Comparison of ENCODE assay signal across 9 cellular contexts in genomic region chr14:73943083-73943482, GRCh38. TPM values are rescaled to one million over a fixed set of nuclear protein-coding genes. Genes with fewer than 3 reads are reported as not detected.
DNase-seq lines count a peak whose midpoint lies in the region; ATAC-seq and TF ChIP-seq lines count a peak whose summit lies in the region.
"Had no signal": no experiment of that assay in that cellular context is flagged by ENCODE, and none has a peak within 500 bp of the region (broad histone marks: within the 10 kb centered on the region; RNA-seq: fewer than 3 reads in every experiment).

No MANE protein-coding gene starts in this region.

- WGBS in neuronal stem cell (ENCODE audit: extremely low coverage in 2 of 2, insufficient read length in 2 of 2, insufficient replicate concordance in 1 of 2), 2 donors: no CpG with 5 or more reads among the region's 4 CpGs

- H3K4ac ChIP-seq in neuronal stem cell (ENCODE audit: low read length): no peak overlapping the region

- H3K27me3 ChIP-seq in HL-60 (ENCODE audit: insufficient read depth, poor library complexity, severe bottlenecking) (no peaks in the 10 kb centered on the region), adipocyte (replicated peaks; ENCODE audit: control insufficient read depth, insufficient read depth, low read length) (no peaks in the 10 kb centered on the region), left lung (no peaks in the 10 kb centered on the region), neuronal stem cell (ENCODE audit: control insufficient read depth in 3 of 3, insufficient read depth in 3 of 3, low read depth in 1 of 3, low read length in 3 of 3) (no peaks in the 10 kb centered on the region)

- no peak overlapping the region for H3K4me3 ChIP-seq in HL-60 (replicated peaks; ENCODE audit: insufficient read depth, low read length)
- no peak overlapping the region for H3K4me3 ChIP-seq in adipocyte (ENCODE audit: low read length)
- no peak overlapping the region for H3K4me3 ChIP-seq in left lung
- no peak overlapping the region for H3K4me3 ChIP-seq in neuronal stem cell (ENCODE audit: low read length in 2 of 2)

- ATAC-seq in left lung (peak; percentile 68), GM21825 (IDR thresholded peaks at IDR 0.05; ENCODE audit: unreplicated experiment) (no peak)

- H3K36me3 ChIP-seq in adipocyte (ENCODE audit: control insufficient read depth, insufficient read depth, low read length, severe bottlenecking) (peaks cover 21% of the 10 kb centered on the region), left lung (peaks cover 0 to 14% of the 10 kb centered on the region in 2 donors), neuronal stem cell (replicated peaks in 1 of 2; ENCODE audit: control insufficient read depth in 2 of 2, insufficient read depth in 2 of 2, low read length in 2 of 2) (peaks cover 0 to 6% of the 10 kb centered on the region in 2 donors)

- intact Hi-C loops in left lung (cut with DNase I): no loop called here

- DNase-seq in AG08395 (ENCODE audit: low spot score) (peak; percentile 82), HL-60 (ENCODE audit: low read depth in 1 of 2, low spot score in 1 of 2) (peak; percentile 40 to 61), adipocyte (ENCODE audit: low read depth) (peak; percentile 90), left lung (no peak), hypothalamus (lab: John Stamatoyannopoulos, UW) (no peak), neuronal stem cell (ENCODE audit: low spot score) (no peak)
- no peak for DNase-seq in activated effector memory CD4-positive, alpha-beta T cell treated with Interleukin-2 at 50 U/mL for 16 hours
- DNase-seq: NCI-H2171 treated with DMSO at 0.1 percent for 48 hours had no signal

- H3K18ac ChIP-seq in neuronal stem cell (ENCODE audit: low read length): no peak overlapping the region

- H3K14ac ChIP-seq in neuronal stem cell (ENCODE audit: low read length): no peak overlapping the region

- TF ChIP-seq CTCF in HL-60 (IDR thresholded peaks at IDR 0.05; ENCODE audit: insufficient read depth, low read length): no peak
- TF ChIP-seq CTCF in left lung (IDR thresholded peaks at IDR 0.05): no peak

- H2BK120ac ChIP-seq in neuronal stem cell (ENCODE audit: low read depth, low read length): no peak overlapping the region

- no peak overlapping the region for H4K8ac ChIP-seq in neuronal stem cell (ENCODE audit: low read depth, low read length)

- H3K23ac ChIP-seq in neuronal stem cell (ENCODE audit: low read depth, low read length, poor library complexity): no peak overlapping the region

- H2BK5ac ChIP-seq in neuronal stem cell (ENCODE audit: low read length): no peak overlapping the region

- H4K91ac ChIP-seq in neuronal stem cell (ENCODE audit: low read depth, low read length, poor library complexity): no peak overlapping the region

- H3K27ac ChIP-seq in HL-60 (replicated peaks): no peak overlapping the region
- H3K27ac ChIP-seq in left lung: peak overlapping the region in 1 of 2 donors; percentile 65
- H3K27ac ChIP-seq in neuronal stem cell (replicated peaks; ENCODE audit: low read length): no peak overlapping the region

- H3K9me3 ChIP-seq in adipocyte (ENCODE audit: control insufficient read depth, low read length): no peaks in the 10 kb centered on the region
- H3K9me3 ChIP-seq in left lung: no peaks in the 10 kb centered on the region
- no peaks in the 10 kb centered on the region for H3K9me3 ChIP-seq in neuronal stem cell (replicated peaks in 1 of 2; ENCODE audit: control insufficient read depth in 2 of 2, insufficient read depth in 1 of 2, low read depth in 1 of 2, low read length in 2 of 2)

- H3K4me2 ChIP-seq in neuronal stem cell (ENCODE audit: insufficient read depth, low read length, poor library complexity, severe bottlenecking): no peak overlapping the region

- peaks cover 10% of the 10 kb centered on the region for H3K4me1 ChIP-seq in adipocyte (ENCODE audit: control insufficient read depth, insufficient read depth, low read length)
- peaks cover 8 to 23% of the 10 kb centered on the region in 2 donors for H3K4me1 ChIP-seq in left lung
- peaks cover 0 to 2% of the 10 kb centered on the region in 2 donors for H3K4me1 ChIP-seq in neuronal stem cell (ENCODE audit: control insufficient read depth in 2 of 2, insufficient read depth in 1 of 2, low read depth in 1 of 2, low read length in 2 of 2)

- no peak overlapping the region for H2AK5ac ChIP-seq in neuronal stem cell (ENCODE audit: low read depth, low read length)

- no peak overlapping the region for H2BK12ac ChIP-seq in neuronal stem cell (ENCODE audit: low read length)

- no peak overlapping the region for H2AFZ ChIP-seq in neuronal stem cell (ENCODE audit: low read length)

- no peak overlapping the region for H3K9ac ChIP-seq in adipocyte (ENCODE audit: low read length)
- no peak overlapping the region for H3K9ac ChIP-seq in neuronal stem cell (ENCODE audit: low read depth, low read length, poor library complexity)

- H3K79me1 ChIP-seq in neuronal stem cell (ENCODE audit: low read depth, low read length): no peaks in the 10 kb centered on the region

- no peak overlapping the region for H2BK15ac ChIP-seq in neuronal stem cell (ENCODE audit: low read length)

RNA-seq across cellular contexts. Expression of gene FAM161B, which starts 6.8 kb away (rescaled TPM):
- 1 to 10 TPM; 3.0 to 3.9 TPM for total RNA-seq in left lung
- 1.1 TPM for polyA plus RNA-seq in neuronal stem cell (2013, experiment 1 of 2)
- 1.1 TPM for polyA plus RNA-seq in neuronal stem cell (2013, experiment 2 of 2)

RNA-seq across cellular contexts. Expression of gene COQ6, which starts 7.0 kb away (rescaled TPM):
- total RNA-seq in left lung: 10 to 100 TPM; 17.8 to 18.5 TPM
- polyA plus RNA-seq in neuronal stem cell (2013, experiment 1 of 2): 7.6 TPM
- polyA plus RNA-seq in neuronal stem cell (2013, experiment 2 of 2): 7.9 TPM

RNA-seq across cellular contexts. Expression of gene ZNF410, which starts 56.4 kb away (rescaled TPM):
- total RNA-seq in left lung: 10 to 100 TPM; 38.7 to 41.6 TPM
- 22.3 TPM for polyA plus RNA-seq in neuronal stem cell (2013, experiment 1 of 2)
- polyA plus RNA-seq in neuronal stem cell (2013, experiment 2 of 2): 23.2 TPM

Comparison
In these comparisons a context has a peak if more than half of its experiments do, and no peak if none do; other contexts are left out.
1. DNase-seq: peak in AG08395 (single experiment), HL-60 (2 of 2) and adipocyte (single experiment); none in left lung (0 of 2), activated effector memory CD4-positive, alpha-beta T cell treated with Interleukin-2 at 50 U/mL for 16 hours (single experiment), hypothalamus (0 of 51) and neuronal stem cell (single experiment).